ENCODE assay signal across 2 cellular contexts in the genomic region with DNA sequence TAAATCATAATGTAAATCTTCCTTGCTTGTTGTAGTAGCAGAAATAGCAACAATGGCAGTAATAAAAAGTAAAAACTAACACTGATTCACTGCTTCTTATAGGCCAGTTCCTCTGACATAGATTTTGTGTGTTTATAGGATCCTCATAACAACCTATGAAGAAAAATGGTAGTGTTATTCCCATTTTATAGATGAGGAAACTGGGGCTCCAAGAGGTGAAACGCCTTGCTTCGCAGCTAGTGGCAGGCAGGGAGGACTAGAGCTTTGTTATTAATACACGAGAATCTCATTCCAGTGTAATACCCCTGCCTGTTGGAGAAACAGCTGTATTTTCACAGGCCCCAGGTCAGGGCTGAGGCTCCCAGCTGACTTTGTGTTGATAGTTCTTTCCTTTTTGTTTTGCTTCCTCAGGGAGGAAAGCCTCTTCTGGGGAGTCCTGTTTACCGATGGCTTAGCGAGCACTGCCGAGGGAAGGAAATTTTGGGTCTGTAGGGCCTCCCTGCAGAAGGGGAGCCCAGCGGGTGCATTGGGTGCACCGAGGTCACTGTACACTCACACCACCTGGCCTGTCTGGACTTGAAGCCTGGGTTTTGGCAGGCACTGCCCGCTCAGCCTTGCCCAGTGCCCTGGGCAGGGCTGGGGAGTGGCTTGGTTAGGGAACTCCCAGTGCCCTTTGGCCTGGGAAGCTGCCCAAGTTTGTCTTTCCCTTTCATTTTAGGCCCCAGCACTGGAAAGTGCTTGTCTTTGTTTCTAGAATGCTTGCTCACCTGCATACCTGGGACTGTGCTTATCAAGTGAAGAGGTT.
TF ChIP-seq lines count a peak whose summit lies in the region.

No MANE protein-coding gene starts in this region.

TF ChIP-seq in K562, 482 proteins besides CTCF, POLR2A, EP300 and RAD21:
- TF ChIP-seq RREB1 (CRISPR knock-in tag; IDR thresholded peaks at IDR 0.05), result no peak
- TF ChIP-seq RBM25 (IDR thresholded peaks at IDR 0.05; ENCODE audit: low read depth, low read length, severe bottlenecking), result peak; percentile 50

TF ChIP-seq in SK-N-SH treated with all-trans-retinoic acid at 6 μM for 48 hours, 23 proteins besides CTCF, POLR2A, EP300 and RAD21:
- no peak for TF ChIP-seq TOX (CRISPR knock-in tag; IDR thresholded peaks at IDR 0.05; ENCODE audit: borderline replicate concordance)
- no peak for TF ChIP-seq RARB (CRISPR knock-in tag; IDR thresholded peaks at IDR 0.05)
- TF ChIP-seq ZC3H10 (CRISPR knock-in tag; IDR thresholded peaks at IDR 0.05), result no peak
- no peak for TF ChIP-seq CSDC2 (CRISPR knock-in tag; IDR thresholded peaks at IDR 0.05)
